Comparison of ENCODE assay signal across 16 cellular contexts in the genomic region with DNA sequence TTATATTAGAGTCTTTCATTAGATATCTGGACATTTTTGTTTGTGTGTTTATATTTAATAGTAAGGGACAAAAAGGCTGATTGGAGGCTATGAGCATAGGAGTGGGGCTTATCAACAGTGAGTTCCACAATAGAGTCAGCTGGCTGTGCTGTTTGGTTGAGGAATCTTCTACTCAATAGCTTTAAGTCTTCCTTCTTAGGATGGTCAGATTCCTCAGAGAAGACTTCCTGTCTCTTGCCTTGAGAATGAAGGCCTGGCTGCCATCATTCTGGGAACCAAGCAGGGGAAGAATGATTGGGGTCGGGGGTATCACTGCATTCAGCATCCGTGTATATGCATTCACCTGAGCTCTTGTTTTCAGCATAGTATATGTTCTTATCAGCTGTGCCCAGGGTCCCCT. TPM values are rescaled to one million over a fixed set of nuclear protein-coding genes. Genes with fewer than 3 reads are reported as not detected.
DNase-seq lines count a peak whose midpoint lies in the region; ATAC-seq and TF ChIP-seq lines count a peak whose summit lies in the region.
"Had no signal": no experiment of that assay in that cellular context is flagged by ENCODE, and none has a peak within 500 bp of the region (broad histone marks: within the 10 kb centered on the region; RNA-seq: fewer than 3 reads in every experiment).

No MANE protein-coding gene starts in this region.

- H3K9me3 Mint-ChIP-seq in CD4-positive, CD25-positive, alpha-beta regulatory T cell = peaks cover 0 to 2% (median 0%) of the 10 kb centered on the region in 7 donors
- no peaks in the 10 kb centered on the region for H3K9me3 Mint-ChIP-seq in WTC11
- no peaks in the 10 kb centered on the region for H3K9me3 Mint-ChIP-seq in endothelial cell (ENCODE audit: unreplicated experiment)
- no peaks in the 10 kb centered on the region for H3K9me3 Mint-ChIP-seq in neural crest cell

- TF ChIP-seq POLR2A in spleen (IDR thresholded peaks at IDR 0.05) = no peak

- peaks cover 44% of the 10 kb centered on the region for H3K36me3 Mint-ChIP-seq in CD4-positive, CD25-positive, alpha-beta regulatory T cell
- H3K36me3 Mint-ChIP-seq in WTC11 (peaks cover 13% of the 10 kb centered on the region), endothelial cell (ENCODE audit: low read depth, unreplicated experiment) (peaks cover 5% of the 10 kb centered on the region), neural crest cell (ENCODE audit: low read depth) (peaks cover 9% of the 10 kb centered on the region)

- no peak for DNase-seq in CD4-positive, CD25-positive, alpha-beta regulatory T cell
- DNase-seq in WTC11 (ENCODE audit: low spot score) = no peak
- peak; percentile 43 for DNase-seq in endothelial cell (ENCODE audit: low spot score)
- DNase-seq in neural crest cell (ENCODE audit: low read depth, low spot score) = no peak
- no peak for DNase-seq in ACHN
- DNase-seq in NCI-H69 (lab: John Stamatoyannopoulos, UW) = no peak
- DNase-seq in spleen = no peak
- DNase-seq: Calu3, NCI-H1436 treated with DMSO at 0.1 percent for 48 hours, NCI-H2081, NCI-H524 treated with DMSO at 0.1 percent for 48 hours, PC-9 had no signal

- WGBS in spleen, 5 donors = 68 to 90% (median 86%) methylated on average over 2 of the region's 2 CpGs

- H3K9me3 ChIP-seq in CD4-positive, CD25-positive, alpha-beta regulatory T cell (ENCODE audit: control insufficient read depth in 2 of 2, low read length in 2 of 2) = no peaks in the 10 kb centered on the region
- no peaks in the 10 kb centered on the region for H3K9me3 ChIP-seq in spleen

- H3K27me3 ChIP-seq in CD4-positive, CD25-positive, alpha-beta regulatory T cell (ENCODE audit: control insufficient read depth, insufficient read depth, low read length) = no peaks in the 10 kb centered on the region
- H3K27me3 ChIP-seq in spleen (replicated peaks in 1 of 7) = no peaks in the 10 kb centered on the region

- no peak overlapping the region for H3K27ac ChIP-seq in CD4-positive, CD25-positive, alpha-beta regulatory T cell (ENCODE audit: insufficient read depth, low read length, poor library complexity, severe bottlenecking)
- peak overlapping the region in 4 of 8 donors; percentile 9 to 52 (median 24) for H3K27ac ChIP-seq in spleen
- H3K27ac ChIP-seq: C4-2B, HL-60, PC-9 had no signal

- intact Hi-C loops in spleen (cut with DNase I; ENCODE audit: low total_unique reads) = no loop called here

- no peaks in the 10 kb centered on the region for H3K27me3 Mint-ChIP-seq in CD4-positive, CD25-positive, alpha-beta regulatory T cell
- H3K27me3 Mint-ChIP-seq in WTC11 (ENCODE audit: low read depth) (no peaks in the 10 kb centered on the region), endothelial cell (ENCODE audit: unreplicated experiment) (no peaks in the 10 kb centered on the region), neural crest cell (ENCODE audit: low read depth) (no peaks in the 10 kb centered on the region)

- no peak for ATAC-seq in CD4-positive, CD25-positive, alpha-beta regulatory T cell (ENCODE audit: low read depth in 2 of 2)
- ATAC-seq in WTC11 = peak; percentile 26; the same call in 1 of the 2 replicates
- ATAC-seq in HG03439 (IDR thresholded peaks at IDR 0.05; ENCODE audit: unreplicated experiment) = no peak

- TF ChIP-seq CTCF in WTC11 (IDR thresholded peaks at IDR 0.05) = no peak
- no peak for TF ChIP-seq CTCF in endothelial cell (IDR thresholded peaks at IDR 0.05; ENCODE audit: unreplicated experiment)
- TF ChIP-seq CTCF in neural crest cell (conservative IDR thresholded peaks at IDR 0.05) = no peak
- TF ChIP-seq CTCF in spleen (IDR thresholded peaks at IDR 0.05 in 8 of 11, conservative IDR thresholded peaks at IDR 0.05 in 3 of 11) = no peak

- H3K36me3 ChIP-seq in CD4-positive, CD25-positive, alpha-beta regulatory T cell (ENCODE audit: control insufficient read depth, insufficient read depth, low read length) = peaks cover 44% of the 10 kb centered on the region
- H3K36me3 ChIP-seq in spleen = peaks cover 0 to 91% (median 14%) of the 10 kb centered on the region in 6 donors

- in situ Hi-C loops in ACHN (cut with HindIII; ENCODE audit: low pct_ligation_motif_present, low pct_unique_long_range_greater_than_20kb, low sequenced_read_pairs) = no loop called here

- no peaks in the 10 kb centered on the region for H3K4me1 ChIP-seq in CD4-positive, CD25-positive, alpha-beta regulatory T cell (ENCODE audit: control insufficient read depth, insufficient read depth, low read length, poor library complexity, severe bottlenecking)
- peaks cover 0 to 41% (median 17%) of the 10 kb centered on the region in 6 donors for H3K4me1 ChIP-seq in spleen

- no peak overlapping the region for H3K4me3 Mint-ChIP-seq in CD4-positive, CD25-positive, alpha-beta regulatory T cell
- H3K4me3 Mint-ChIP-seq in WTC11 (no peak overlapping the region), endothelial cell (ENCODE audit: unreplicated experiment) (no peak overlapping the region), neural crest cell (no peak overlapping the region)

- peak overlapping the region in 2 of 3 donors; percentile 22 to 60 for H3K27ac Mint-ChIP-seq in CD4-positive, CD25-positive, alpha-beta regulatory T cell
- H3K27ac Mint-ChIP-seq in WTC11 (no peak overlapping the region), endothelial cell (ENCODE audit: unreplicated experiment) (peak overlapping the region; percentile 88), neural crest cell (ENCODE audit: unreplicated experiment) (peak overlapping the region; percentile 28)

- peaks cover 24 to 42% (median 31%) of the 10 kb centered on the region in 4 donors for H3K4me1 Mint-ChIP-seq in CD4-positive, CD25-positive, alpha-beta regulatory T cell
- H3K4me1 Mint-ChIP-seq in WTC11 (peaks cover 39% of the 10 kb centered on the region), endothelial cell (ENCODE audit: unreplicated experiment) (peaks cover 52% of the 10 kb centered on the region), neural crest cell (peaks cover 3% of the 10 kb centered on the region)

- POLR2A ChIA-PET in WTC11 (lab: Charles Lee) = no interaction called here

- CTCF ChIA-PET in WTC11 (lab: Charles Lee) = interaction anchor here (1.7 kb wide), 1 partner anchor 351 kb away, joined by 5 read pairs; no protein-coding TSS in a partner anchor

- no peak overlapping the region for H3K4me3 ChIP-seq in CD4-positive, CD25-positive, alpha-beta regulatory T cell (ENCODE audit: low read depth, low read length)
- H3K4me3 ChIP-seq in spleen = no peak overlapping the region
- H3K4me3 ChIP-seq: PC-9 had no signal

TF ChIP-seq in WTC11, 78 proteins besides CTCF, POLR2A, EP300 and RAD21 (continues in another document):
- TF ChIP-seq, protein P1, sequence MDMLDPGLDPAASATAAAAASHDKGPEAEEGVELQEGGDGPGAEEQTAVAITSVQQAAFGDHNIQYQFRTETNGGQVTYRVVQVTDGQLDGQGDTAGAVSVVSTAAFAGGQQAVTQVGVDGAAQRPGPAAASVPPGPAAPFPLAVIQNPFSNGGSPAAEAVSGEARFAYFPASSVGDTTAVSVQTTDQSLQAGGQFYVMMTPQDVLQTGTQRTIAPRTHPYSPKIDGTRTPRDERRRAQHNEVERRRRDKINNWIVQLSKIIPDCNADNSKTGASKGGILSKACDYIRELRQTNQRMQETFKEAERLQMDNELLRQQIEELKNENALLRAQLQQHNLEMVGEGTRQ (CRISPR knock-in tag; IDR thresholded peaks at IDR 0.05) = no peak
- TF ChIP-seq ZNF232 (CRISPR knock-in tag; IDR thresholded peaks at IDR 0.05) (no peak), TP53 (CRISPR knock-in tag; IDR thresholded peaks at IDR 0.05) (no peak), ZNF281 (CRISPR knock-in tag; IDR thresholded peaks at IDR 0.05) (no peak), SMAD3 (CRISPR knock-in tag; IDR thresholded peaks at IDR 0.05; ENCODE audit: borderline replicate concordance) (no peak), ELF4 (CRISPR knock-in tag; IDR thresholded peaks at IDR 0.05; ENCODE audit: low read depth) (no peak)

RNA-seq across cellular contexts. Expression of gene ABCC11, which starts 31.9 kb away (rescaled TPM):
- total RNA-seq in CD4-positive, CD25-positive, alpha-beta regulatory T cell = not detected
- under 1 TPM in 2 of 4 donors, not detected in 2; 0.13 to 0.30 TPM for polyA plus RNA-seq in CD4-positive, CD25-positive, alpha-beta regulatory T cell
- total RNA-seq in WTC11 (2021) (0.05 to 0.30 TPM in 2 of 3 replicates, not detected in the other), endothelial cell (ENCODE audit: unreplicated experiment) (0.72 TPM), neural crest cell (0.09 and 0.20 TPM in 2 replicates), spleen (under 1 TPM in 4 of 7 donors, not detected in 3; 0.17 to 0.37 (median 0.19) TPM)
- under 1 TPM in 2 of 3 donors, not detected in 1; 0.05 to 0.06 TPM for polyA plus RNA-seq in spleen
- total RNA-seq: A172 had no signal

RNA-seq across cellular contexts. Expression of gene LONP2, which starts 35.1 kb away (rescaled TPM):
- total RNA-seq in CD4-positive, CD25-positive, alpha-beta regulatory T cell = 72.9 TPM
- 10 to 100 TPM; 29.1 to 40.5 (median 34.6) TPM for polyA plus RNA-seq in CD4-positive, CD25-positive, alpha-beta regulatory T cell
- total RNA-seq in WTC11 (2021) (28.4 to 32.4 TPM (median 30.9 TPM) in 3 replicates), endothelial cell (ENCODE audit: unreplicated experiment) (42.6 TPM), neural crest cell (42.4 and 43.3 TPM in 2 replicates), spleen (10 to 100 TPM; 50.3 to 75.4 (median 61.3) TPM)
- polyA plus RNA-seq in spleen = 10 to 100 TPM; 20.1 to 36.0 (median 30.0) TPM
